35 cellular contexts compared by ENCODE assay signal in genomic region chr12:81229718-81230117, GRCh38.
DNase-seq lines count a peak whose midpoint lies in the region; ATAC-seq, FAIRE-seq and TF ChIP-seq lines count a peak whose summit lies in the region.
"Had no signal": no experiment of that assay in that cellular context is flagged by ENCODE, and none has a peak within 500 bp of the region (broad histone marks: within the 10 kb centered on the region; RNA-seq: fewer than 3 reads in every experiment).

No MANE protein-coding gene starts in this region.

- H3K4me3 Mint-ChIP-seq in WTC11 = no peak overlapping the region
- H3K4me3 Mint-ChIP-seq: activated CD4-positive, alpha-beta T cell treated with anti-CD3 and anti-CD28 coated beads, Interleukin-2, amount 10 ng/mL, durations not matched to agents 24 days and 14 days; naive B cell had no signal

- no peak overlapping the region for H2AFZ ChIP-seq in PC-9
- H2AFZ ChIP-seq: GM23248, hepatocyte had no signal

- no peak overlapping the region for H3K27ac Mint-ChIP-seq in WTC11
- H3K27ac Mint-ChIP-seq: activated CD4-positive, alpha-beta T cell treated with anti-CD3 and anti-CD28 coated beads, Interleukin-2, amount 10 ng/mL, durations not matched to agents 24 days and 14 days; activated naive CD4-positive, alpha-beta T cell treated with anti-CD3 and anti-CD28 coated beads, Interleukin-2, amount 50 U/mL, for 72 hours; naive B cell had no signal

- no peaks in the 10 kb centered on the region for H3K27me3 Mint-ChIP-seq in WTC11 (ENCODE audit: low read depth)
- H3K27me3 Mint-ChIP-seq: activated CD4-positive, alpha-beta T cell treated with anti-CD3 and anti-CD28 coated beads, Interleukin-2, amount 10 ng/mL, durations not matched to agents 24 days and 14 days; naive B cell had no signal

- intact Hi-C loops in uterus (cut with DNase I; ENCODE audit: low total_unique reads) (no loop called here), PC-9 (cut with micrococcal nuclease; ENCODE audit: unreplicated experiment) (no loop called here)

- peak overlapping the region; percentile 1 to 44 for H3K27ac ChIP-seq in uterus
- H3K27ac ChIP-seq in PC-9 = no peak overlapping the region
- H3K27ac ChIP-seq: 22Rv1, C4-2B, GM23248, hepatocyte, lower lobe of right lung, prostate gland, SJSA1, transverse colon, WERI-Rb-1 had no signal

- BruUV-seq in PC-9 (replicated peaks; lab: Mats Ljungman, UMichigan) = no TSS peak

- H3K9me2 ChIP-seq in PC-9 (ENCODE audit: insufficient read depth) = no peaks in the 10 kb centered on the region

- CTCF ChIA-PET in WTC11 (lab: Charles Lee) = no interaction called here
- CTCF ChIA-PET in PC-9 (lab: Charles Lee) = no interaction called here

- POLR2A ChIA-PET in WTC11 (lab: Charles Lee) = no interaction called here
- POLR2A ChIA-PET in PC-9 (lab: Charles Lee; ENCODE audit: unreplicated experiment) = no interaction called here

- TF ChIP-seq CTCF in WTC11 (IDR thresholded peaks at IDR 0.05) = no peak
- no peak for TF ChIP-seq CTCF in uterus (IDR thresholded peaks at IDR 0.05)
- TF ChIP-seq CTCF in PC-9 (conservative IDR thresholded peaks at IDR 0.05) = no peak

- no peaks in the 10 kb centered on the region for H4K20me1 ChIP-seq in PC-9 (ENCODE audit: insufficient read depth)

- H3K4me1 ChIP-seq in uterus (peaks cover 0 to 12% of the 10 kb centered on the region in 2 donors), PC-9 (replicated peaks; ENCODE audit: insufficient read depth) (no peaks in the 10 kb centered on the region)
- H3K4me1 ChIP-seq: Caco-2, lower lobe of right lung, prostate gland, SJSA1, transverse colon had no signal

- H3K36me3 ChIP-seq in uterus (no peaks in the 10 kb centered on the region), PC-9 (ENCODE audit: low read depth) (no peaks in the 10 kb centered on the region)
- H3K36me3 ChIP-seq: prostate gland, SJSA1, transverse colon, WERI-Rb-1 had no signal

- FAIRE-seq in GM12891 (lab: Jason Lieb, UNC) = no peak
- FAIRE-seq: frontal cortex had no signal

- TF ChIP-seq POLR2A in uterus (IDR thresholded peaks at IDR 0.05) = no peak
- TF ChIP-seq POLR2A in GM12891 (IDR thresholded peaks at IDR 0.05; ENCODE audit: low read depth, low read length) = no peak

- H3K36me3 Mint-ChIP-seq in WTC11 = no peaks in the 10 kb centered on the region
- H3K36me3 Mint-ChIP-seq: activated naive CD4-positive, alpha-beta T cell treated with anti-CD3 and anti-CD28 coated beads, Interleukin-2, amount 50 U/mL, for 72 hours; naive B cell had no signal

- H3F3A ChIP-seq in PC-9 (ENCODE audit: insufficient read depth, low read depth) = no peaks in the 10 kb centered on the region

- H3K4me2 ChIP-seq in PC-9 = no peak overlapping the region
- H3K4me2 ChIP-seq: hepatocyte had no signal

- H3K27me3 ChIP-seq in uterus = no peaks in the 10 kb centered on the region
- H3K27me3 ChIP-seq in PC-9 (ENCODE audit: insufficient read depth, low read depth) = no peaks in the 10 kb centered on the region
- H3K27me3 ChIP-seq: dorsolateral prefrontal cortex, hepatocyte, SJSA1, transverse colon had no signal

- peak in 2 of 3 experiments; percentile 39 to 66 for DNase-seq in NCI-H1417 (lab: John Stamatoyannopoulos, UW)
- DNase-seq in NCI-H1417 treated with DMSO at 0.1 percent for 48 hours (lab: John Stamatoyannopoulos, UW) = no peak
- DNase-seq in NCI-H345 treated with DMSO at 0.1 percent for 48 hours (lab: John Stamatoyannopoulos, UW; ENCODE audit: unreplicated experiment) = peak; percentile 38
- DNase-seq in WTC11 (ENCODE audit: low spot score) = no peak
- no peak for DNase-seq in uterus
- no peak for DNase-seq in GM12891 (ENCODE audit: insufficient read length, low spot score)
- no peak for DNase-seq in PC-9
- DNase-seq: activated CD4-positive, alpha-beta T cell treated with anti-CD3 and anti-CD28 coated beads, Interleukin-2, amount 10 ng/mL, durations not matched to agents 24 days and 14 days; amygdala; Caco-2; DMS79 treated with DMSO at 0.1 percent for 48 hours; GF-D8; GM23248; Kasumi-1; kidney glomerular epithelial cell; lower lobe of right lung; midbrain; MV-4-11; naive B cell; NCI-H1930; nucleus accumbens; stimulated activated CD4-positive, alpha-beta T cell treated with anti-CD3 and anti-CD28 coated beads, Interleukin-4, amount 100 ng/mL, for 24 hours; T-helper 9 cell; transverse colon; WERI-Rb-1 had no signal

- H3K9me3 ChIP-seq in uterus (no peaks in the 10 kb centered on the region), PC-9 (ENCODE audit: insufficient read depth, low read depth) (no peaks in the 10 kb centered on the region)
- H3K9me3 ChIP-seq: Caco-2, lower lobe of right lung, prostate gland, SJSA1, transverse colon had no signal

- peaks cover 19% of the 10 kb centered on the region for H3K4me1 Mint-ChIP-seq in WTC11
- H3K4me1 Mint-ChIP-seq: activated CD4-positive, alpha-beta T cell treated with anti-CD3 and anti-CD28 coated beads, Interleukin-2, amount 10 ng/mL, durations not matched to agents 24 days and 14 days; naive B cell had no signal

- peak; percentile 47 for ATAC-seq in WTC11
- no peak for ATAC-seq in GM21619 (IDR thresholded peaks at IDR 0.05; ENCODE audit: unreplicated experiment)
- ATAC-seq: activated naive CD4-positive, alpha-beta T cell treated with anti-CD3 and anti-CD28 coated beads, Interleukin-2, amount 50 U/mL, for 72 hours; lower lobe of right lung; Panc1 had no signal

- H3K4me3 ChIP-seq in uterus (no peak overlapping the region), PC-9 (no peak overlapping the region)
- H3K4me3 ChIP-seq: dorsolateral prefrontal cortex, GM23248, hepatocyte, lower lobe of right lung, prostate gland, SJSA1, transverse colon had no signal

- no peaks in the 10 kb centered on the region for H3K9me3 Mint-ChIP-seq in WTC11
- H3K9me3 Mint-ChIP-seq: activated CD4-positive, alpha-beta T cell treated with anti-CD3 and anti-CD28 coated beads, Interleukin-2, amount 10 ng/mL, durations not matched to agents 24 days and 14 days had no signal

- no peaks in the 10 kb centered on the region for H3K79me2 ChIP-seq in PC-9 (ENCODE audit: low read depth)
- H3K79me2 ChIP-seq: hepatocyte had no signal

TF ChIP-seq in WTC11, 78 proteins besides CTCF, POLR2A, EP300 and RAD21:
- TF ChIP-seq ZNF138 (CRISPR knock-in tag; conservative IDR thresholded peaks at IDR 0.05) = no peak
- TF ChIP-seq USF2 (CRISPR knock-in tag; IDR thresholded peaks at IDR 0.05) = peak; percentile 30; the same call in 1 of the 2 replicates
TF ChIP-seq in WTC11: peak in this region for 1.

TF ChIP-seq in GM12891, 5 proteins besides CTCF, POLR2A, EP300 and RAD21:
- TF ChIP-seq PAX5 (IDR thresholded peaks at IDR 0.05; ENCODE audit: insufficient read depth, low read length, severe bottlenecking) (no peak), SPI1 (IDR thresholded peaks at IDR 0.05; ENCODE audit: low read depth, low read length) (no peak), POLR2AphosphoS5 (IDR thresholded peaks at IDR 0.05; ENCODE audit: low read depth, low read length) (no peak), TAF1 (IDR thresholded peaks at IDR 0.05; ENCODE audit: low read depth, low read length) (no peak), POU2F2 (IDR thresholded peaks at IDR 0.05; ENCODE audit: low read depth, low read length) (no peak)

Comparison
In these comparisons a context has a peak if more than half of its experiments do, and no peak if none do; other contexts are left out.
1. DNase-seq: peak in NCI-H1417 (2 of 3) and NCI-H345 treated with DMSO at 0.1 percent for 48 hours (single experiment); none in NCI-H1417 treated with DMSO at 0.1 percent for 48 hours (single experiment), WTC11 (single experiment), uterus (0 of 2), GM12891 (single experiment) and PC-9 (0 of 2).